ENCODE assay signal across 17 cellular contexts in genomic region chr22:31099386-31099785, GRCh38. TPM values are rescaled to one million over a fixed set of nuclear protein-coding genes. Genes with fewer than 3 reads are reported as not detected.
DNase-seq lines count a peak whose midpoint lies in the region; ATAC-seq and TF ChIP-seq lines count a peak whose summit lies in the region.
"Had no signal": no experiment of that assay in that cellular context is flagged by ENCODE, and none has a peak within 500 bp of the region (broad histone marks: within the 10 kb centered on the region; RNA-seq: fewer than 3 reads in every experiment).

No MANE protein-coding gene starts in this region.

- 90% methylated on average over 6 of the region's 6 CpGs for WGBS in hepatocyte (ENCODE audit: low lambda C conversion rate, missing lambda C conversion rate)
- whole genome bisulfite sequencing in stomach, 5 donors, result 84 to 97% (median 93%) methylated on average over 6 of the region's 6 CpGs

- no peaks in the 10 kb centered on the region for H3K9me2 ChIP-seq in hepatocyte (replicated peaks; ENCODE audit: insufficient read depth)

- no peaks in the 10 kb centered on the region for H4K20me1 ChIP-seq in hepatocyte (ENCODE audit: insufficient read depth, poor library complexity, severe bottlenecking)
- H4K20me1 ChIP-seq in neural progenitor cell (ENCODE audit: low read depth), result no peaks in the 10 kb centered on the region

- H3K9me3 ChIP-seq in adipocyte (ENCODE audit: control insufficient read depth, low read length) (no peaks in the 10 kb centered on the region), hepatocyte (ENCODE audit: low read depth) (no peaks in the 10 kb centered on the region), stomach (no peaks in the 10 kb centered on the region), neural progenitor cell (ENCODE audit: low read depth) (no peaks in the 10 kb centered on the region)
- H3K9me3 ChIP-seq: upper lobe of right lung had no signal

- H3K79me2 ChIP-seq in hepatocyte (no peaks in the 10 kb centered on the region), neural progenitor cell (ENCODE audit: low read depth) (no peaks in the 10 kb centered on the region)

- H3K4me1 Mint-ChIP-seq in neural progenitor cell, result peaks cover 2% of the 10 kb centered on the region

- no peaks in the 10 kb centered on the region for H3K9me3 Mint-ChIP-seq in neural progenitor cell
- H3K9me3 Mint-ChIP-seq: activated CD8-positive, alpha-beta T cell treated with anti-CD3 and anti-CD28 coated beads for 36 hours had no signal

- peak; percentile 62 for DNase-seq in AG08396 (ENCODE audit: low spot score)
- peak; percentile 81 for DNase-seq in adipocyte (ENCODE audit: low read depth)
- peak; percentile 13 for DNase-seq in hepatocyte (ENCODE audit: low spot score)
- DNase-seq in stomach, result no peak
- DNase-seq in activated naive CD4-positive, alpha-beta T cell treated with Interleukin-2 at 50 U/mL for 16 hours, result no peak
- DNase-seq in neural progenitor cell (ENCODE audit: low spot score), result no peak
- DNase-seq in activated CD4-positive, alpha-beta T cell treated with anti-CD3 and anti-CD28 coated beads, Interleukin-2, amount 50 U/mL, for 4 hours, result no peak
- DNase-seq: activated CD8-positive, alpha-beta T cell treated with anti-CD3 and anti-CD28 coated beads for 36 hours; NCI-H187 treated with DMSO at 0.1 percent for 48 hours; upper lobe of right lung had no signal

- peaks cover 7% of the 10 kb centered on the region for H3K27me3 Mint-ChIP-seq in neural progenitor cell (ENCODE audit: insufficient read depth, low read depth)
- H3K27me3 Mint-ChIP-seq: activated CD8-positive, alpha-beta T cell treated with anti-CD3 and anti-CD28 coated beads for 36 hours had no signal

- no peak for TF ChIP-seq POLR2A in stomach (IDR thresholded peaks at IDR 0.05)

- H3K27ac ChIP-seq in hepatocyte, result peak overlapping the region; percentile 66
- H3K27ac ChIP-seq in stomach, result peak overlapping the region in 4 of 5 donors; percentile 92 to 98 (median 96)
- no peak overlapping the region for H3K27ac ChIP-seq in neural progenitor cell
- H3K27ac ChIP-seq: cardiac muscle cell, upper lobe of right lung, VCaP had no signal

- no peak overlapping the region for H3K4me3 Mint-ChIP-seq in neural progenitor cell
- H3K4me3 Mint-ChIP-seq: activated CD8-positive, alpha-beta T cell treated with anti-CD3 and anti-CD28 coated beads for 36 hours had no signal

- no peaks in the 10 kb centered on the region for H3F3A ChIP-seq in neural progenitor cell (ENCODE audit: low read depth)

- H3K4me2 ChIP-seq in hepatocyte (no peak overlapping the region), neural progenitor cell (no peak overlapping the region)

- H3K9ac ChIP-seq in adipocyte (ENCODE audit: low read length) (peak overlapping the region; percentile 71), neural progenitor cell (no peak overlapping the region)

- ATAC-seq in HG03565 (IDR thresholded peaks at IDR 0.05; ENCODE audit: unreplicated experiment), result no peak
- ATAC-seq: activated CD8-positive, alpha-beta T cell treated with anti-CD3 and anti-CD28 coated beads for 36 hours; upper lobe of right lung had no signal

- no peaks in the 10 kb centered on the region for H3K27me3 ChIP-seq in adipocyte (replicated peaks; ENCODE audit: control insufficient read depth, insufficient read depth, low read length)
- H3K27me3 ChIP-seq in hepatocyte, result no peaks in the 10 kb centered on the region
- no peaks in the 10 kb centered on the region for H3K27me3 ChIP-seq in stomach
- H3K27me3 ChIP-seq in neural progenitor cell, result peaks cover 2% of the 10 kb centered on the region
- H3K27me3 ChIP-seq: cardiac muscle cell, upper lobe of right lung had no signal

- H3K27ac Mint-ChIP-seq in neural progenitor cell, result no peak overlapping the region
- H3K27ac Mint-ChIP-seq: activated CD8-positive, alpha-beta T cell treated with anti-CD3 and anti-CD28 coated beads for 36 hours had no signal

- intact Hi-C loops in stomach (cut with DNase I; ENCODE audit: low total_unique reads), result no loop called here

- TF ChIP-seq EP300 in stomach (IDR thresholded peaks at IDR 0.05), result no peak

- peaks cover 5% of the 10 kb centered on the region for H3K36me3 Mint-ChIP-seq in neural progenitor cell

- H2AFZ ChIP-seq in hepatocyte (no peak overlapping the region), neural progenitor cell (replicated peaks) (no peak overlapping the region)

- H3K36me3 ChIP-seq in adipocyte (ENCODE audit: control insufficient read depth, insufficient read depth, low read length, severe bottlenecking), result peaks cover 34% of the 10 kb centered on the region
- H3K36me3 ChIP-seq in hepatocyte (replicated peaks; ENCODE audit: insufficient read depth, low read depth), result no peaks in the 10 kb centered on the region
- H3K36me3 ChIP-seq in stomach, result peaks cover 68 to 93% (median 83%) of the 10 kb centered on the region in 4 donors
- no peaks in the 10 kb centered on the region for H3K36me3 ChIP-seq in neural progenitor cell
- H3K36me3 ChIP-seq: cardiac muscle cell had no signal

- TF ChIP-seq CTCF in hepatocyte (IDR thresholded peaks at IDR 0.05; ENCODE audit: poor library complexity) (no peak), stomach (IDR thresholded peaks at IDR 0.05) (no peak), neural progenitor cell (IDR thresholded peaks at IDR 0.05) (no peak)

- H3K4me1 ChIP-seq in adipocyte (ENCODE audit: control insufficient read depth, insufficient read depth, low read length) (peaks cover 39% of the 10 kb centered on the region), hepatocyte (ENCODE audit: insufficient read depth) (peaks cover 13% of the 10 kb centered on the region), stomach (peaks cover 31 to 96% (median 65%) of the 10 kb centered on the region in 4 donors), neural progenitor cell (peaks cover 3% of the 10 kb centered on the region)
- H3K4me1 ChIP-seq: upper lobe of right lung had no signal

- H3K4me3 ChIP-seq in adipocyte (ENCODE audit: low read length) (no peak overlapping the region), hepatocyte (no peak overlapping the region), stomach (no peak overlapping the region), neural progenitor cell (no peak overlapping the region)
- H3K4me3 ChIP-seq: cardiac muscle cell, upper lobe of right lung had no signal

RNA-seq across cellular contexts. Expression of gene SELENOM, which starts 8.0 kb away (rescaled TPM):
- total RNA-seq in hepatocyte (130 and 156 TPM in 2 replicates), stomach (1,000 to 10,000 TPM in 1 of 5 donors, 100 to 1,000 TPM in 3, 10 to 100 TPM in 1; 59.8 to 1,443 (median 573) TPM), neural progenitor cell (ENCODE audit: low replicate concordance) (7.4 and 13.9 TPM in 2 replicates)
- polyA plus RNA-seq in hepatocyte (240 and 307 TPM in 2 replicates), stomach (100 to 1,000 TPM; 243 to 454 (median 300) TPM)

RNA-seq across cellular contexts. Expression of gene SMTN, which starts 18.3 kb away (rescaled TPM):
- 43.0 and 64.7 TPM in 2 replicates for total RNA-seq in hepatocyte
- 88.7 and 112 TPM in 2 replicates for polyA plus RNA-seq in hepatocyte
- 100 to 1,000 TPM; 120 to 607 (median 406) TPM for total RNA-seq in stomach
- polyA plus RNA-seq in stomach, result 100 to 1,000 TPM in 1 of 3 donors, 10 to 100 TPM in 2; 51.5 to 424 (median 78.5) TPM
- total RNA-seq in neural progenitor cell (ENCODE audit: low replicate concordance), result 14.1 and 24.0 TPM in 2 replicates

RNA-seq across cellular contexts. Expression of gene INPP5J, which starts 23.4 kb away (rescaled TPM):
- total RNA-seq in hepatocyte, result 3.4 and 3.5 TPM in 2 replicates
- polyA plus RNA-seq in hepatocyte, result 5.6 and 6.1 TPM in 2 replicates
- total RNA-seq in stomach, result 10 to 100 TPM in 2 of 5 donors, 1 to 10 TPM in 3; 1.8 to 34.4 (median 9.6) TPM
- 1 to 10 TPM; 5.5 to 9.5 (median 7.5) TPM for polyA plus RNA-seq in stomach
- 1.5 and 3.7 TPM in 2 replicates for total RNA-seq in neural progenitor cell (ENCODE audit: low replicate concordance)
- total RNA-seq: mononuclear cell; T-helper 1 cell treated with Interleukin-12 subunit alpha and Interleukin-12 subunit beta and Interleukin-4 antibody, amounts not matched to agents 30 ng/mL and 1 ng/mL, for 36 hours had no signal

RNA-seq across cellular contexts. Expression of gene PLA2G3, which starts 40.9 kb away (rescaled TPM):
- total RNA-seq in hepatocyte (0.04 and 0.10 TPM in 2 replicates), stomach (not detected), neural progenitor cell (ENCODE audit: low replicate concordance) (0.41 and 3.6 TPM in 2 replicates)
- polyA plus RNA-seq in hepatocyte (0.33 and 0.52 TPM in 2 replicates), stomach (1 to 10 TPM in 1 of 3 donors, under 1 TPM in 1, not detected in 1; 0.75 to 2.5 TPM)
- total RNA-seq: activated CD8-positive, alpha-beta T cell treated with anti-CD3 and anti-CD28 coated beads for 36 hours; mononuclear cell; NCI-H460; osteocyte; T-helper 1 cell treated with Interleukin-12 subunit alpha and Interleukin-12 subunit beta and Interleukin-4 antibody, amounts not matched to agents 30 ng/mL and 1 ng/mL, for 36 hours had no signal

Comparison
In these comparisons a context has a peak if more than half of its experiments do, and no peak if none do; other contexts are left out.
1. DNase-seq: peak in AG08396 (single experiment), adipocyte (single experiment) and hepatocyte (single experiment); none in stomach (single experiment), activated naive CD4-positive, alpha-beta T cell treated with Interleukin-2 at 50 U/mL for 16 hours (single experiment), neural progenitor cell (single experiment) and activated CD4-positive, alpha-beta T cell treated with anti-CD3 and anti-CD28 coated beads, Interleukin-2, amount 50 U/mL, for 4 hours (0 of 2).